9 cellular contexts compared by ENCODE assay signal in genomic region chr6:13859871-13860555, GRCh38. TPM values are rescaled to one million over a fixed set of nuclear protein-coding genes. Genes with fewer than 3 reads are reported as not detected.
A peak's percentile ranks its signal among the peaks of the same experiment; 100 is the strongest.
DNase-seq lines count a peak whose midpoint lies in the region; ATAC-seq and TF ChIP-seq lines count a peak whose summit lies in the region.
"Had no signal": no experiment of that assay in that cellular context is flagged by ENCODE, and none has a peak within 500 bp of the region (broad histone marks: within the 10 kb centered on the region; RNA-seq: fewer than 3 reads in every experiment).

No MANE protein-coding gene starts in this region.

- H3K27ac ChIP-seq in Peyer's patch, result no peak overlapping the region
- no peak overlapping the region for H3K27ac ChIP-seq in spleen

- DNase-seq in Peyer's patch, result no peak
- no peak for DNase-seq in cardiac fibroblast (ENCODE audit: low read depth in 2 of 2)
- peak; percentile 70 for DNase-seq in spleen
- no peak for DNase-seq in activated effector memory CD4-positive, alpha-beta T cell treated with Interleukin-2 at 50 U/mL for 16 hours
- no peak for DNase-seq in Ammon's horn (ENCODE audit: low spot score)
- no peak for DNase-seq in activated effector memory CD4-positive, alpha-beta T cell treated with anti-CD3 and anti-CD28 coated beads, Interleukin-2, amount 50 U/mL, for 16 hours
- DNase-seq: activated naive CD4-positive, alpha-beta T cell treated with anti-CD3 and anti-CD28 coated beads, Interleukin-2, amount 10 ng/mL, durations not matched to agents 7 days and 5 days had no signal

- H3K4me1 ChIP-seq in Peyer's patch, result peaks cover 0 to 6% (median 1%) of the 10 kb centered on the region in 4 donors
- H3K4me1 ChIP-seq in spleen, result peaks cover 0 to 10% (median 6%) of the 10 kb centered on the region in 6 donors

- WGBS in spleen, 5 donors, result 24 to 41% (median 30%) methylated on average over 31 to 66 of the region's 66 CpGs

- TF ChIP-seq CTCF in Peyer's patch (IDR thresholded peaks at IDR 0.05) (no peak), cardiac fibroblast (IDR thresholded peaks at IDR 0.05; ENCODE audit: low read depth, low read length) (no peak), spleen (IDR thresholded peaks at IDR 0.05 in 8 of 11, conservative IDR thresholded peaks at IDR 0.05 in 3 of 11) (no peak)

- no peaks in the 10 kb centered on the region for H3K9me3 ChIP-seq in Peyer's patch
- no peaks in the 10 kb centered on the region for H3K9me3 ChIP-seq in iPS-18c (ENCODE audit: control insufficient read depth, insufficient read depth, low read length)
- H3K9me3 ChIP-seq in spleen, result peaks cover 0 to 11% (median 0%) of the 10 kb centered on the region in 8 donors

- intact Hi-C loops in spleen (cut with DNase I; ENCODE audit: low total_unique reads), result no loop called here

- H3K27me3 ChIP-seq in Peyer's patch (peaks cover 0 to 8% of the 10 kb centered on the region in 2 donors), spleen (replicated peaks in 1 of 7) (peaks cover 0 to 42% (median 19%) of the 10 kb centered on the region in 7 donors)

- no peaks in the 10 kb centered on the region for H3K36me3 ChIP-seq in Peyer's patch
- no peaks in the 10 kb centered on the region for H3K36me3 ChIP-seq in spleen

- TF ChIP-seq POLR2A in Peyer's patch (IDR thresholded peaks at IDR 0.05) (no peak), spleen (IDR thresholded peaks at IDR 0.05) (no peak)

- H3K4me3 ChIP-seq in Peyer's patch (peak overlapping the region in 3 of 4 donors; percentile 13 to 32 (median 26)), cardiac fibroblast (replicated peaks in 1 of 2; ENCODE audit: low read depth in 2 of 2, low read length in 2 of 2) (peak overlapping the region; percentile 19), iPS-18c (ENCODE audit: insufficient read depth, low read depth, low read length) (peak overlapping the region; percentile 47), spleen (peak overlapping the region in 7 of 8 donors; percentile 4 to 58 (median 25))

- no peak for ATAC-seq in HG03342 (IDR thresholded peaks at IDR 0.05; ENCODE audit: unreplicated experiment)

RNA-seq across cellular contexts. Expression of gene MCUR1, which starts 45.7 kb away (rescaled TPM):
- 10 to 100 TPM; 20.6 to 49.4 (median 33.6) TPM for total RNA-seq in Peyer's patch
- total RNA-seq in spleen, result 10 to 100 TPM in 6 of 7 donors, 1 to 10 TPM in 1; 9.2 to 22.4 (median 14.7) TPM
- 10 to 100 TPM; 10.2 to 11.7 (median 11.0) TPM for polyA plus RNA-seq in spleen
